Comparison of ENCODE assay signal across 8 cellular contexts in the genomic region with DNA sequence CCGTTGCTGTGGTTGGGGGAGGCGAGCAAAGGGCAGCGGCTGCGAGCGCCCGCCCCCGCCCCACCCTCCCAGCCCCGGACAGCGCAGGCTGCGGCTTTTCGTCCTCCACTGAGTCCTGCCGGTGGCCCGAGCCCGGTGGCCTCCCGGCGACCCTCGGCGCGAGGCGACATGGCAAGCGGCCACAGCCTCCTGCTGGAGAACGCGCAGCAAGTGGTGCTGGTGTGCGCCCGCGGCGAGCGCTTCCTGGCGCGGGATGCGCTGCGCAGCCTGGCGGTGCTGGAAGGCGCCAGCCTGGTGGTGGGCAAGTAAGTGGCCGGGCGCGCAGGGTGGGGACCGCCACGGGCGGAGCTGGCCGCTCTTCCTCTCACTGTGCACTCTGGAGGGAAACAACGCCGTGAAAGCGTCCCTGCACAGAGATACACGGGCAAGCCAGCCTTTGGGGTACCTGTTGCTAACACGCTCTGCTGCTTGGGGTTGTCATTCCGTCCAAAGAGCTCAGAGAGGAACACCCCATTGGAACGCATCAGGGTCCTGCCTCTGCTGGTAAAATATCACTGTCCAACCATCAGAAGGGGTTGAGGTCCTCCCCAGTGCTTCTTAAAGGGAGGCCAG. TPM values are rescaled to one million over a fixed set of nuclear protein-coding genes. Genes with fewer than 3 reads are reported as not detected.
A peak's percentile ranks its signal among the peaks of the same experiment; 100 is the strongest.
DNase-seq lines count a peak whose midpoint lies in the region; ATAC-seq and TF ChIP-seq lines count a peak whose summit lies in the region.

A gene with protein sequence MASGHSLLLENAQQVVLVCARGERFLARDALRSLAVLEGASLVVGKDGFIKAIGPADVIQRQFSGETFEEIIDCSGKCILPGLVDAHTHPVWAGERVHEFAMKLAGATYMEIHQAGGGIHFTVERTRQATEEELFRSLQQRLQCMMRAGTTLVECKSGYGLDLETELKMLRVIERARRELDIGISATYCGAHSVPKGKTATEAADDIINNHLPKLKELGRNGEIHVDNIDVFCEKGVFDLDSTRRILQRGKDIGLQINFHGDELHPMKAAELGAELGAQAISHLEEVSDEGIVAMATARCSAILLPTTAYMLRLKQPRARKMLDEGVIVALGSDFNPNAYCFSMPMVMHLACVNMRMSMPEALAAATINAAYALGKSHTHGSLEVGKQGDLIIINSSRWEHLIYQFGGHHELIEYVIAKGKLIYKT (plus strand): TSS at position 101 of the 612 bp plus-strand sequence. CDS start 68 bp downstream, at position 169.

- ATAC-seq in GM19043 (IDR thresholded peaks at IDR 0.05; ENCODE audit: low read depth, unreplicated experiment) (peak; percentile 54), HG03280 (IDR thresholded peaks at IDR 0.05; ENCODE audit: unreplicated experiment) (peak; percentile 61)

- H2BK5ac ChIP-seq in neuronal stem cell (ENCODE audit: low read length), result peak within 1 kb of the TSS; percentile 85

- peak within 1 kb of the TSS; percentile 17 for H3K23ac ChIP-seq in neuronal stem cell (ENCODE audit: low read depth, low read length, poor library complexity)

- peak within 1 kb of the TSS; percentile 93 for H2BK15ac ChIP-seq in neuronal stem cell (ENCODE audit: low read length)

- peak within 1 kb of the TSS; percentile 100 for H3K18ac ChIP-seq in neuronal stem cell (ENCODE audit: low read length)

- H3K9me3 ChIP-seq in BE2C (no peaks in the 10 kb centered on the region), neuronal stem cell (replicated peaks in 1 of 2; ENCODE audit: control insufficient read depth in 2 of 2, insufficient read depth in 1 of 2, low read depth in 1 of 2, low read length in 2 of 2) (no peaks in the 10 kb centered on the region), tibial artery (no peaks in the 10 kb centered on the region)

- no peak within 1 kb of the TSS for H2BK12ac ChIP-seq in neuronal stem cell (ENCODE audit: low read length)

- H3K27me3 ChIP-seq in BE2C, result peaks cover 4% of the 10 kb centered on the region
- H3K27me3 ChIP-seq in neuronal stem cell (ENCODE audit: control insufficient read depth in 3 of 3, insufficient read depth in 3 of 3, low read depth in 1 of 3, low read length in 3 of 3), result peaks cover 0 to 52% (median 7%) of the 10 kb centered on the region in 3 experiments
- H3K27me3 ChIP-seq in tibial artery, result no peaks in the 10 kb centered on the region

- intact Hi-C loops in tibial artery (cut with DNase I; ENCODE audit: low total_unique reads), result loop anchor here (10.0 kb wide), 1 partner anchor 89 kb away; the partner anchor contains the start of gene SNRPF

- WGBS in neuronal stem cell (ENCODE audit: extremely low coverage in 2 of 2, insufficient read length in 2 of 2, insufficient replicate concordance in 1 of 2), 2 donors, result no CpG with 5 or more reads among the region's 48 CpGs

- peak within 1 kb of the TSS; percentile 92 for H2AFZ ChIP-seq in neuronal stem cell (ENCODE audit: low read length)

- no peaks in the 10 kb centered on the region for H3K79me1 ChIP-seq in neuronal stem cell (ENCODE audit: low read depth, low read length)

- DNase-seq in BE2C (peak; percentile 84), OCI-M1 (lab: John Stamatoyannopoulos, UW) (peak; percentile 60), foreskin fibroblast (peak; percentile 42 to 80), neuronal stem cell (ENCODE audit: low spot score) (peak; percentile 57), tibial artery (peak; percentile 27 to 69)
- peak; percentile 49 for DNase-seq in activated T-helper 9 cell treated with anti-CD3 and anti-CD28 coated beads, Interleukin-2, amount 50 U/mL, for 16 hours (ENCODE audit: low read depth)

- no peaks in the 10 kb centered on the region for H3K36me3 ChIP-seq in BE2C
- peaks cover 0 to 2% of the 10 kb centered on the region in 2 donors for H3K36me3 ChIP-seq in neuronal stem cell (replicated peaks in 1 of 2; ENCODE audit: control insufficient read depth in 2 of 2, insufficient read depth in 2 of 2, low read length in 2 of 2)
- H3K36me3 ChIP-seq in tibial artery, result no peaks in the 10 kb centered on the region

- peak within 1 kb of the TSS; percentile 24 for H4K8ac ChIP-seq in neuronal stem cell (ENCODE audit: low read depth, low read length)

- H3K14ac ChIP-seq in neuronal stem cell (ENCODE audit: low read length), result peak within 1 kb of the TSS; percentile 67

- TF ChIP-seq CTCF in BE2C (IDR thresholded peaks at IDR 0.05; ENCODE audit: low read depth, low read length), result peak; percentile 26
- peak; percentile 15 for TF ChIP-seq CTCF in foreskin fibroblast (IDR thresholded peaks at IDR 0.05; ENCODE audit: low read depth, low read length)
- TF ChIP-seq CTCF in tibial artery (IDR thresholded peaks at IDR 0.05), result peak in 1 of 2 experiments; percentile 37

- peak within 1 kb of the TSS; percentile 65 for H3K27ac ChIP-seq in neuronal stem cell (replicated peaks; ENCODE audit: low read length)
- peak within 1 kb of the TSS; percentile 66 to 70 for H3K27ac ChIP-seq in tibial artery

- no peaks in the 10 kb centered on the region for H3K4me1 ChIP-seq in BE2C
- peaks cover 0 to 4% of the 10 kb centered on the region in 2 donors for H3K4me1 ChIP-seq in neuronal stem cell (ENCODE audit: control insufficient read depth in 2 of 2, insufficient read depth in 1 of 2, low read depth in 1 of 2, low read length in 2 of 2)
- peaks cover 0 to 15% (median 4%) of the 10 kb centered on the region in 4 donors for H3K4me1 ChIP-seq in tibial artery

- H3K4ac ChIP-seq in neuronal stem cell (ENCODE audit: low read length), result no peak within 1 kb of the TSS

- H4K91ac ChIP-seq in neuronal stem cell (ENCODE audit: low read depth, low read length, poor library complexity), result no peak within 1 kb of the TSS

- H2BK120ac ChIP-seq in neuronal stem cell (ENCODE audit: low read depth, low read length), result peak within 1 kb of the TSS; percentile 74

- H3K4me2 ChIP-seq in neuronal stem cell (ENCODE audit: insufficient read depth, low read length, poor library complexity, severe bottlenecking), result peak within 1 kb of the TSS; percentile 95

- H2AK5ac ChIP-seq in neuronal stem cell (ENCODE audit: low read depth, low read length), result peak within 1 kb of the TSS; percentile 58

- H3K4me3 ChIP-seq in BE2C (ENCODE audit: low read depth, low read length), result peak within 1 kb of the TSS; percentile 93
- H3K4me3 ChIP-seq in foreskin fibroblast (ENCODE audit: low read depth in 1 of 2, low read length in 2 of 2), result peak within 1 kb of the TSS; percentile 59 to 84
- peak within 1 kb of the TSS; percentile 49 to 90 for H3K4me3 ChIP-seq in neuronal stem cell (ENCODE audit: low read length in 2 of 2)
- peak within 1 kb of the TSS; percentile 71 to 77 for H3K4me3 ChIP-seq in tibial artery

- H3K9ac ChIP-seq in neuronal stem cell (ENCODE audit: low read depth, low read length, poor library complexity), result peak within 1 kb of the TSS; percentile 96

RNA-seq across cellular contexts. Expression of the gene that starts here (rescaled TPM):
- 0.29 TPM for polyA plus RNA-seq in BE2C (2012; ENCODE audit: insufficient read depth, insufficient read length, low read depth)
- polyA plus RNA-seq in neuronal stem cell (2013, experiment 1 of 2), result 0.46 TPM
- 0.62 TPM for polyA plus RNA-seq in neuronal stem cell (2013, experiment 2 of 2)

Comparison
In these comparisons a context has a peak if more than half of its experiments do, and no peak if none do; other contexts are left out.
1. Peak in every context shown above with its lines: DNase-seq, ATAC-seq, H3K4me3 ChIP-seq and H3K27ac ChIP-seq.